21 cellular contexts compared by ENCODE assay signal in genomic region chr10:77685494-77685893, GRCh38. TPM values are rescaled to one million over a fixed set of nuclear protein-coding genes. Genes with fewer than 3 reads are reported as not detected.
DNase-seq lines count a peak whose midpoint lies in the region; ATAC-seq, FAIRE-seq and TF ChIP-seq lines count a peak whose summit lies in the region.
"Had no signal": no experiment of that assay in that cellular context is flagged by ENCODE, and none has a peak within 500 bp of the region (broad histone marks: within the 10 kb centered on the region; RNA-seq: fewer than 3 reads in every experiment).

No MANE protein-coding gene starts in this region.

- peak; percentile 53 for FAIRE-seq in GM12892 (lab: Jason Lieb, UNC)

- no peak for TF ChIP-seq POLR2A in GM12892 (IDR thresholded peaks at IDR 0.05; ENCODE audit: low read depth, low read length)

- no peaks in the 10 kb centered on the region for H3K27me3 ChIP-seq in endodermal cell (ENCODE audit: control insufficient read depth, insufficient read depth, low read length, poor library complexity, severe bottlenecking)

- no peaks in the 10 kb centered on the region for H3K9me3 ChIP-seq in endodermal cell (ENCODE audit: control insufficient read depth, low read length)
- H3K9me3 ChIP-seq: heart right ventricle had no signal

- 76 to 82% methylated on average over 3 to 4 of the region's 4 CpGs for WGBS in endodermal cell (ENCODE audit: insufficient coverage in 1 of 2, insufficient read length in 1 of 2), 2 experiments

- H3K27me3 Mint-ChIP-seq in endodermal cell (ENCODE audit: insufficient read depth), result peaks cover 6% of the 10 kb centered on the region
- H3K27me3 Mint-ChIP-seq: CD4-positive, CD25-positive, alpha-beta regulatory T cell had no signal

- peak; percentile 27 for TF ChIP-seq CTCF in endodermal cell (conservative IDR thresholded peaks at IDR 0.05)

- no peaks in the 10 kb centered on the region for H3K9me3 Mint-ChIP-seq in endodermal cell
- H3K9me3 Mint-ChIP-seq: activated naive CD4-positive, alpha-beta T cell treated with anti-CD3 and anti-CD28 coated beads, Interleukin-2, amount 10 ng/mL, durations not matched to agents 7 days and 5 days had no signal

- H3K4me1 ChIP-seq in endodermal cell (ENCODE audit: control insufficient read depth, insufficient read depth, low read length), result no peaks in the 10 kb centered on the region
- H3K4me1 ChIP-seq: heart right ventricle had no signal

- H3K4me3 ChIP-seq in endodermal cell (ENCODE audit: low read length), result no peak overlapping the region
- H3K4me3 ChIP-seq: heart right ventricle, skin epidermis had no signal

- no peak overlapping the region for H3K4me3 Mint-ChIP-seq in endodermal cell
- H3K4me3 Mint-ChIP-seq: activated CD4-positive, alpha-beta T cell treated with anti-CD3 and anti-CD28 coated beads for 36 hours; activated naive CD4-positive, alpha-beta T cell treated with anti-CD3 and anti-CD28 coated beads, Interleukin-2, amount 10 ng/mL, durations not matched to agents 7 days and 5 days; CD4-positive, CD25-positive, alpha-beta regulatory T cell had no signal

- no peak for ATAC-seq in GM18868 (IDR thresholded peaks at IDR 0.05; ENCODE audit: unreplicated experiment)
- ATAC-seq: activated CD4-positive, alpha-beta T cell treated with anti-CD3 and anti-CD28 coated beads for 36 hours; heart right ventricle; left colon had no signal

- H3K36me3 Mint-ChIP-seq in endodermal cell (ENCODE audit: low read depth), result no peaks in the 10 kb centered on the region
- H3K36me3 Mint-ChIP-seq: activated naive CD4-positive, alpha-beta T cell treated with anti-CD3 and anti-CD28 coated beads, Interleukin-2, amount 10 ng/mL, durations not matched to agents 7 days and 5 days; CD4-positive, CD25-positive, alpha-beta regulatory T cell had no signal

- CTCF ChIA-PET in HEK293T (lab: Yijun Ruan, JAX), result no interaction called here

- DNase-seq in GM12892 (ENCODE audit: insufficient read length) (no peak), NCI-H146 (lab: John Stamatoyannopoulos, UW) (peak; percentile 96), NCI-H524 treated with DMSO at 0.1 percent for 48 hours (lab: John Stamatoyannopoulos, UW) (peak; percentile 13), endodermal cell (peak; percentile 33), HPDE6-E6E7 (ENCODE audit: extremely low spot score) (no peak), HEK293T (ENCODE audit: extremely low spot score) (no peak)
- DNase-seq: activated CD4-positive, alpha-beta T cell treated with anti-CD3 and anti-CD28 coated beads for 36 hours; activated naive CD4-positive, alpha-beta T cell treated with anti-CD3 and anti-CD28 coated beads, Interleukin-2, amount 10 ng/mL, durations not matched to agents 7 days and 5 days; activated T-cell treated with anti-CD3 and anti-CD28 coated beads, Interleukin-2, amount 50 U/mL, for 48 hours; CD4-positive, CD25-positive, alpha-beta regulatory T cell; central memory CD4-positive, alpha-beta T cell; heart right ventricle; left colon; mesenchymal stem cell; NCI-H1930; stimulated activated CD4-positive, alpha-beta T cell treated with anti-CD3 and anti-CD28 coated beads, Interleukin-1b, Interleukin-23, amount 100 ng/mL, for 48 hours; substantia nigra had no signal

- no peak overlapping the region for H3K27ac ChIP-seq in endodermal cell (ENCODE audit: low read depth, low read length)
- H3K27ac ChIP-seq: heart right ventricle, skin epidermis had no signal

- no peak overlapping the region for H3K27ac Mint-ChIP-seq in endodermal cell
- H3K27ac Mint-ChIP-seq: activated CD4-positive, alpha-beta T cell treated with anti-CD3 and anti-CD28 coated beads for 36 hours; activated naive CD4-positive, alpha-beta T cell treated with anti-CD3 and anti-CD28 coated beads, Interleukin-2, amount 10 ng/mL, durations not matched to agents 7 days and 5 days; CD4-positive, CD25-positive, alpha-beta regulatory T cell had no signal

- POLR2A ChIA-PET in HEK293T (lab: Yijun Ruan, JAX), result no interaction called here

- no peak overlapping the region for H3K9ac ChIP-seq in endodermal cell (ENCODE audit: extremely low read depth, low read length, poor library complexity, severe bottlenecking)

- no peaks in the 10 kb centered on the region for H3K36me3 ChIP-seq in endodermal cell (ENCODE audit: control insufficient read depth, insufficient read depth, low read length)
- H3K36me3 ChIP-seq: heart right ventricle had no signal

- peaks cover 20% of the 10 kb centered on the region for H3K4me1 Mint-ChIP-seq in endodermal cell
- H3K4me1 Mint-ChIP-seq: activated CD4-positive, alpha-beta T cell treated with anti-CD3 and anti-CD28 coated beads for 36 hours; activated naive CD4-positive, alpha-beta T cell treated with anti-CD3 and anti-CD28 coated beads, Interleukin-2, amount 10 ng/mL, durations not matched to agents 7 days and 5 days; CD4-positive, CD25-positive, alpha-beta regulatory T cell had no signal

TF ChIP-seq in HEK293T, 16 proteins besides CTCF, POLR2A, EP300 and RAD21:
- TF ChIP-seq BHLHE40 (IDR thresholded peaks at IDR 0.05; ENCODE audit: borderline replicate concordance), result no peak
- TF ChIP-seq LEF1 (IDR thresholded peaks at IDR 0.05; ENCODE audit: borderline replicate concordance), result no peak
- TF ChIP-seq TARDBP (IDR thresholded peaks at IDR 0.05), result no peak
TF ChIP-seq in HEK293T: peak in this region for 0.

RNA-seq across cellular contexts. Expression of gene KCNMA1, which starts 47.9 kb away (rescaled TPM):
- polyA plus RNA-seq in GM12892 (2012; ENCODE audit: missing spikeins), result 31.4 TPM
- 1 to 10 TPM in 1 of 2 donors, under 1 TPM in 1; 0.55 to 1.3 TPM for total RNA-seq in endodermal cell
- 2.7 TPM for polyA plus RNA-seq in endodermal cell (2013, experiment 1 of 2)
- polyA plus RNA-seq in endodermal cell (2013, experiment 2 of 2), result 1.7 TPM
- total RNA-seq: activated CD8-positive, alpha-beta memory T cell treated with anti-CD3 and anti-CD28 coated beads for 36 hours; CD4-positive, CD25-positive, alpha-beta regulatory T cell; SK-MEL-5 had no signal
- polyA plus RNA-seq: CD4-positive, CD25-positive, alpha-beta regulatory T cell had no signal

Comparison
In these comparisons a context has a peak if more than half of its experiments do, and no peak if none do; other contexts are left out.
1. DNase-seq: peak in NCI-H146 (single experiment), NCI-H524 treated with DMSO at 0.1 percent for 48 hours (single experiment) and endodermal cell (single experiment); none in GM12892 (single experiment), HPDE6-E6E7 (single experiment) and HEK293T (single experiment).